In genomic region chr12:130663510-130663909, GRCh38 we compare ENCODE assay signal across 21 cellular contexts. TPM values are rescaled to one million over a fixed set of nuclear protein-coding genes. Genes with fewer than 3 reads are reported as not detected.
"Had no signal": no experiment of that assay in that cellular context is flagged by ENCODE, and none has a peak within 500 bp of the region (broad histone marks: within the 10 kb centered on the region; RNA-seq: fewer than 3 reads in every experiment).

No MANE protein-coding gene starts in this region.

- H3K9me3 ChIP-seq: psoas muscle, right lobe of liver, tibial artery, upper lobe of right lung, vagina had no signal

- H3K4me1 Mint-ChIP-seq: stimulated activated effector memory CD8-positive, alpha-beta T cell treated with anti-CD3 and anti-CD28 coated beads, Interleukin-12 subunit alpha, Interleukin-12 subunit beta, amount 100 ng/mL, for 72 hours had no signal

- H3K36me3 Mint-ChIP-seq: stimulated activated effector memory CD8-positive, alpha-beta T cell treated with anti-CD3 and anti-CD28 coated beads, Interleukin-12 subunit alpha, Interleukin-12 subunit beta, amount 100 ng/mL, for 72 hours had no signal

- H3K4me3 Mint-ChIP-seq: nephron; stimulated activated effector memory CD8-positive, alpha-beta T cell treated with anti-CD3 and anti-CD28 coated beads, Interleukin-12 subunit alpha, Interleukin-12 subunit beta, amount 100 ng/mL, for 72 hours; stimulated activated naive CD8-positive, alpha-beta T cell treated with anti-CD3 and anti-CD28 coated beads, Interleukin-15, Interleukin-2, amounts not matched to agents 100 ng/mL and 50 ng/mL, for 24 hours had no signal

- H3K4me1 ChIP-seq: gastroesophageal sphincter, psoas muscle, right lobe of liver, tibial artery, upper lobe of right lung, vagina had no signal

- H3K27me3 ChIP-seq: right lobe of liver, tibial artery, upper lobe of right lung, vagina had no signal

- H3K27me3 Mint-ChIP-seq: stimulated activated naive CD8-positive, alpha-beta T cell treated with anti-CD3 and anti-CD28 coated beads, Interleukin-15, Interleukin-2, amounts not matched to agents 100 ng/mL and 50 ng/mL, for 24 hours had no signal

- H3K4me3 ChIP-seq: esophagus squamous epithelium, gastroesophageal sphincter, lung, psoas muscle, right lobe of liver, tibial artery, upper lobe of right lung, vagina had no signal

- H3K36me3 ChIP-seq: esophagus squamous epithelium, gastroesophageal sphincter, right lobe of liver, tibial artery, upper lobe of right lung, vagina had no signal

- ATAC-seq: gastroesophageal sphincter; left ventricle myocardium superior; psoas muscle; right lobe of liver; stimulated activated effector memory CD8-positive, alpha-beta T cell treated with anti-CD3 and anti-CD28 coated beads, Interleukin-12 subunit alpha, Interleukin-12 subunit beta, amount 100 ng/mL, for 72 hours; upper lobe of right lung had no signal

- H3K27ac Mint-ChIP-seq: nephron; stimulated activated effector memory CD8-positive, alpha-beta T cell treated with anti-CD3 and anti-CD28 coated beads, Interleukin-12 subunit alpha, Interleukin-12 subunit beta, amount 100 ng/mL, for 72 hours; stimulated activated naive CD8-positive, alpha-beta T cell treated with anti-CD3 and anti-CD28 coated beads, Interleukin-15, Interleukin-2, amounts not matched to agents 100 ng/mL and 50 ng/mL, for 24 hours had no signal

- DNase-seq: dermis blood vessel endothelial cell; esophagus squamous epithelium; foreskin fibroblast; glutamatergic neuron; islet precursor cell; left ventricle myocardium superior; mesenchymal stem cell; midbrain; psoas muscle; retina; right lobe of liver; stimulated activated CD4-positive, alpha-beta T cell treated with anti-CD3 and anti-CD28 coated beads, Interleukin-4, amount 100 ng/mL, for 1 hour; stimulated activated CD8-positive, alpha-beta memory T cell treated with anti-CD3 and anti-CD28 coated beads, Interleukin-4, amount 100 ng/mL, for 48 hours; tibial artery; upper lobe of right lung had no signal

- H3K27ac ChIP-seq: esophagus squamous epithelium, gastroesophageal sphincter, psoas muscle, right lobe of liver, tibial artery, upper lobe of right lung, vagina had no signal

RNA-seq across cellular contexts. Expression of gene RIMBP2, which starts 52.6 kb away (rescaled TPM):
- total RNA-seq: dermis blood vessel endothelial cell had no signal
